19 cellular contexts compared by ENCODE assay signal in the genomic region with DNA sequence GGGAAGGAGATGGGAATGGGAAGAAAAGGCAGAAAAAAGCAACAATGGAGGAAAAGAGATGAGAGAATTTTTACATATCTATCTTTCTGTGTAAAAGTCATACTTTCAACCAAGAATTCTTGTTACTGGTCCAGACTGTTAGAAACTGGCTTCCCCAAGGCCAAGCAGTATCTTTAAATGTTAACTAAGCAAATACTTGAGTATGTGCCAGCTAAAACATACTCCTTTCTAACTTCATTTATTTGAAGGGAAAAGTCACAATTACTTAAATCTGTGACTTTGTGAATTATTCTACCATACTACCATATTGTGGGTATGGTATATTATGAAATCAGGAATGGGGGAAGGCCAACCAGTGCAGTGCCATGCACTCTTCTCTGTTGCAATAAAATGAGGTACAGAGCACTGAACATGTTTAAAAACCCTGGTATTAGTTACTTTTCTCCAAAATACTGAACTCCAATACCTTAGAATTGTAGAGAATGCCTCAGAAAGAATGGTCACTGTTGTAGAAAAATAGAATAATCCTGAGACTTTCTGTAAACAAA.
DNase-seq lines count a peak whose midpoint lies in the region; ATAC-seq and TF ChIP-seq lines count a peak whose summit lies in the region.
"Had no signal": no experiment of that assay in that cellular context is flagged by ENCODE, and none has a peak within 500 bp of the region (broad histone marks: within the 10 kb centered on the region; RNA-seq: fewer than 3 reads in every experiment).

No MANE protein-coding gene starts in this region.

- no peak for TF ChIP-seq POLR2A in IMR-90 (IDR thresholded peaks at IDR 0.05; ENCODE audit: low read depth, low read length)

- peaks cover 3% of the 10 kb centered on the region; the same call in 1 of the 2 replicates for H3K36me3 ChIP-seq in IMR-90 (ENCODE audit: control insufficient read depth, insufficient read depth, low read length)
- H3K36me3 ChIP-seq in mesenchymal stem cell (ENCODE audit: control insufficient read depth in 1 of 2, insufficient read depth in 2 of 2, low read depth in 1 of 2, low read length in 2 of 2) = peaks cover 9 to 43% of the 10 kb centered on the region in 2 experiments
- H3K36me3 ChIP-seq in brain microvascular endothelial cell (replicated peaks) = peaks cover 11% of the 10 kb centered on the region
- H3K36me3 ChIP-seq in left ventricle myocardium inferior = peaks cover 7% of the 10 kb centered on the region

- no peaks in the 10 kb centered on the region for H3K27me3 ChIP-seq in IMR-90 (ENCODE audit: control insufficient read depth, insufficient read depth, low read length)
- no peaks in the 10 kb centered on the region for H3K27me3 ChIP-seq in mesenchymal stem cell (ENCODE audit: control insufficient read depth in 1 of 2, insufficient read depth in 1 of 2, low read length in 2 of 2)
- H3K27me3 ChIP-seq in brain microvascular endothelial cell (replicated peaks) = no peaks in the 10 kb centered on the region
- no peaks in the 10 kb centered on the region for H3K27me3 ChIP-seq in left ventricle myocardium inferior (ENCODE audit: low read depth)

- H3K9ac ChIP-seq in IMR-90 (ENCODE audit: low read depth, low read length) (no peak overlapping the region), mesenchymal stem cell (ENCODE audit: low read length) (no peak overlapping the region)

- TF ChIP-seq RAD21 in IMR-90 (IDR thresholded peaks at IDR 0.05; ENCODE audit: low read length) = no peak

- dilution Hi-C loops in IMR-90 (cut with HindIII; ENCODE audit: low sequenced_read_pairs, unreplicated experiment) = no loop called here

- H2BK20ac ChIP-seq in IMR-90 (ENCODE audit: low read depth, low read length) = no peak overlapping the region

- H3K4me3 ChIP-seq in AG04449 (ENCODE audit: low read depth, low read length) (no peak overlapping the region), IMR-90 (ENCODE audit: insufficient read depth, low read depth, low read length) (no peak overlapping the region), choroid plexus epithelial cell (ENCODE audit: low read depth, low read length) (no peak overlapping the region), mesenchymal stem cell (ENCODE audit: insufficient read depth in 1 of 2, low read depth in 1 of 2, low read length in 2 of 2) (no peak overlapping the region), brain microvascular endothelial cell (ENCODE audit: low read depth, low read length) (no peak overlapping the region), left ventricle myocardium inferior (no peak overlapping the region)
- H3K4me3 ChIP-seq: HAP-1 had no signal

- H3K9me3 ChIP-seq in IMR-90 (ENCODE audit: control insufficient read depth, insufficient read depth, low read length) (no peaks in the 10 kb centered on the region), mesenchymal stem cell (ENCODE audit: control insufficient read depth, low read length) (no peaks in the 10 kb centered on the region), left ventricle myocardium inferior (replicated peaks) (no peaks in the 10 kb centered on the region)
- H3K9me3 ChIP-seq: HAP-1 had no signal

- H2AK9ac ChIP-seq in IMR-90 (replicated peaks; ENCODE audit: low read depth, low read length, poor library complexity) = no peak overlapping the region

- H3K4me2 ChIP-seq in IMR-90 (ENCODE audit: low read depth, low read length) = peak overlapping the region; percentile 83
- H3K4me2 ChIP-seq in mesenchymal stem cell (ENCODE audit: low read length, poor library complexity, severe bottlenecking) = peak overlapping the region; percentile 2

- H2BK120ac ChIP-seq in IMR-90 (ENCODE audit: low read depth, low read length) (0 out of 2 replicates have a peak overlapping the region, but pooled peaks have one; percentile 10), mesenchymal stem cell (ENCODE audit: low read depth, low read length) (no peak overlapping the region)

- in situ Hi-C loops in IMR-90 (cut with MboI; ENCODE audit: low sequenced_read_pairs) (no loop called here), brain microvascular endothelial cell (cut with HindIII; ENCODE audit: low pct_ligation_motif_present, low sequenced_read_pairs) (no loop called here)

- CTCF ChIA-PET in AG04449 (lab: Yijun Ruan, JAX) = interaction anchor here (1.2 kb wide), 2 partner anchors 90 to 681 kb away, joined by 3 to 4 read pairs; no protein-coding TSS in a partner anchor
- CTCF ChIA-PET in IMR-90 (lab: Yijun Ruan, JAX) = no interaction called here

- DNase-seq in AG04449 (ENCODE audit: low read depth, low spot score) (peak; percentile 41), IMR-90 (peak; percentile 59), choroid plexus epithelial cell (ENCODE audit: low read depth) (peak; percentile 69), mesenchymal stem cell (no peak), brain microvascular endothelial cell (no peak), left ventricle myocardium inferior (no peak), GOT3 (lab: John Stamatoyannopoulos, UW) (no peak)
- DNase-seq: 8988T, C1 segment of cervical spinal cord, DMS 273 treated with DMSO at 0.1 percent for 48 hours, KG1, NCI-H1048, NCI-H1436 treated with DMSO at 0.1 percent for 48 hours, NCI-H2029 treated with DMSO at 0.1 percent for 48 hours, NCI-H774, PC-3 had no signal

- H2BK12ac ChIP-seq in mesenchymal stem cell (ENCODE audit: low read length in 2 of 2) = no peak overlapping the region

- H3K4me1 ChIP-seq in IMR-90 (ENCODE audit: control insufficient read depth, insufficient read depth, low read length) (peaks cover 7% of the 10 kb centered on the region), mesenchymal stem cell (ENCODE audit: control insufficient read depth, insufficient read depth, low read depth, low read length) (no peaks in the 10 kb centered on the region), left ventricle myocardium inferior (no peaks in the 10 kb centered on the region)

- TF ChIP-seq CTCF in AG04449 (IDR thresholded peaks at IDR 0.05; ENCODE audit: insufficient read depth, low read length, missing control alignments) = no peak
- no peak for TF ChIP-seq CTCF in IMR-90 (conservative IDR thresholded peaks at IDR 0.05; ENCODE audit: low read depth, low read length)
- no peak for TF ChIP-seq CTCF in choroid plexus epithelial cell (conservative IDR thresholded peaks at IDR 0.05; ENCODE audit: low read depth, low read length)
- TF ChIP-seq CTCF in brain microvascular endothelial cell (IDR thresholded peaks at IDR 0.05; ENCODE audit: low read depth, low read length, missing control alignments) = no peak
- TF ChIP-seq CTCF in left ventricle myocardium inferior (IDR thresholded peaks at IDR 0.05; ENCODE audit: borderline replicate concordance) = no peak

- no peak overlapping the region for H3K56ac ChIP-seq in IMR-90 (ENCODE audit: extremely low read depth, insufficient read depth, low read length)

- H3K23ac ChIP-seq in IMR-90 (ENCODE audit: low read depth, low read length) = no peak overlapping the region
- H3K23ac ChIP-seq in mesenchymal stem cell (ENCODE audit: low read length in 2 of 2) = no peak overlapping the region

- ATAC-seq in IMR-90 (ENCODE audit: low read depth) (peak; percentile 80), HG03432 (IDR thresholded peaks at IDR 0.05; ENCODE audit: unreplicated experiment) (no peak)
- ATAC-seq: PC-3 had no signal

- H4K20me1 ChIP-seq in IMR-90 (ENCODE audit: insufficient read depth, low read length) = peaks cover 6% of the 10 kb centered on the region

- H2BK15ac ChIP-seq in IMR-90 (ENCODE audit: low read depth, low read length) (no peak overlapping the region), mesenchymal stem cell (ENCODE audit: low read depth, poor library complexity, severe bottlenecking) (no peak overlapping the region)

- H3K27ac ChIP-seq in IMR-90 (ENCODE audit: insufficient read depth, low read length) = peak overlapping the region; percentile 80; the same call in 1 of the 2 replicates
- no peak overlapping the region for H3K27ac ChIP-seq in mesenchymal stem cell (ENCODE audit: low read length, poor library complexity, severe bottlenecking)
- no peak overlapping the region for H3K27ac ChIP-seq in brain microvascular endothelial cell
- H3K27ac ChIP-seq in left ventricle myocardium inferior (replicated peaks) = no peak overlapping the region
- H3K27ac ChIP-seq: RWPE1 had no signal

- H3K79me1 ChIP-seq in IMR-90 (ENCODE audit: low read depth in 1 of 2, low read length in 2 of 2) (peaks cover 0 to 6% of the 10 kb centered on the region in 2 experiments; a peak in 1 of 4 replicates), mesenchymal stem cell (replicated peaks; ENCODE audit: low read length, poor library complexity, severe bottlenecking) (peaks cover 17% of the 10 kb centered on the region)

- H2AK5ac ChIP-seq in IMR-90 (ENCODE audit: low read depth, low read length) (no peak overlapping the region), mesenchymal stem cell (ENCODE audit: low read length, severe bottlenecking) (no peak overlapping the region)

- H4K91ac ChIP-seq in IMR-90 (ENCODE audit: insufficient read depth, low read depth, low read length) (no peak overlapping the region), mesenchymal stem cell (ENCODE audit: low read length) (no peak overlapping the region)

- no TSS peak for BruUV-seq in IMR-90 (replicated peaks; lab: Mats Ljungman, UMichigan)

- H2AFZ ChIP-seq in IMR-90 (replicated peaks; ENCODE audit: low read length, poor library complexity) (no peak overlapping the region), mesenchymal stem cell (ENCODE audit: low read depth, low read length) (no peak overlapping the region)

- H3K14ac ChIP-seq in IMR-90 (replicated peaks; ENCODE audit: low read depth, low read length) (0 out of 2 replicates have a peak overlapping the region, but pooled peaks have one; percentile 25), mesenchymal stem cell (ENCODE audit: low read length in 2 of 2) (no peak overlapping the region)

- H2BK5ac ChIP-seq in IMR-90 (ENCODE audit: low read depth, low read length, poor library complexity, severe bottlenecking) (peak overlapping the region; percentile 77), mesenchymal stem cell (ENCODE audit: low read depth, low read length, poor library complexity, severe bottlenecking) (no peak overlapping the region)

- H4K5ac ChIP-seq in IMR-90 (ENCODE audit: low read depth, low read length) = peak overlapping the region; percentile 68

- POLR2A ChIA-PET in AG04449 (lab: Yijun Ruan, JAX) (no interaction called here), IMR-90 (lab: Charles Lee; ENCODE audit: unreplicated experiment) (no interaction called here)

- H3K4ac ChIP-seq in IMR-90 (ENCODE audit: low read depth, low read length) (no peak overlapping the region), mesenchymal stem cell (ENCODE audit: low read depth in 1 of 2, low read length in 2 of 2) (no peak overlapping the region)

- H3K9me1 ChIP-seq in IMR-90 (ENCODE audit: insufficient read depth, low read length) = peaks cover 2% of the 10 kb centered on the region

- intact Hi-C loops in IMR-90 (cut with micrococcal nuclease) (no loop called here), left ventricle myocardium inferior (cut with micrococcal nuclease) (no loop called here)

- no peak overlapping the region for H4K8ac ChIP-seq in IMR-90 (ENCODE audit: low read depth in 2 of 2, low read length in 2 of 2)
- H4K8ac ChIP-seq in mesenchymal stem cell (ENCODE audit: low read length) = no peak overlapping the region

- H3K18ac ChIP-seq in IMR-90 (ENCODE audit: low read depth, low read length) (peak overlapping the region; percentile 82), mesenchymal stem cell (ENCODE audit: low read depth in 1 of 2, low read length in 2 of 2) (no peak overlapping the region)

TF ChIP-seq in IMR-90, 13 proteins besides CTCF, POLR2A, EP300 and RAD21 (continues in another document):
- TF ChIP-seq BHLHE40 (IDR thresholded peaks at IDR 0.05; ENCODE audit: low read depth, low read length) = no peak

Comparison
In these comparisons a context has a peak if more than half of its experiments do, and no peak if none do; other contexts are left out.
1. DNase-seq: peak in AG04449 (single experiment), IMR-90 (single experiment) and choroid plexus epithelial cell (single experiment); none in mesenchymal stem cell (single experiment), brain microvascular endothelial cell (single experiment), left ventricle myocardium inferior (single experiment) and GOT3 (single experiment).